ENCODE assay signal across 31 cellular contexts in genomic region chr22:48959496-48959895, GRCh38.
DNase-seq lines count a peak whose midpoint lies in the region; ATAC-seq, FAIRE-seq and TF ChIP-seq lines count a peak whose summit lies in the region.
"Had no signal": no experiment of that assay in that cellular context is flagged by ENCODE, and none has a peak within 500 bp of the region (broad histone marks: within the 10 kb centered on the region; RNA-seq: fewer than 3 reads in every experiment).

No MANE protein-coding gene starts in this region.

- no peaks in the 10 kb centered on the region for H3K4me1 Mint-ChIP-seq in activated T-cell treated with anti-CD3 and anti-CD28 coated beads, Interleukin-2, amount 50 U/mL, for 24 hours (ENCODE audit: low read depth)
- H3K4me1 Mint-ChIP-seq in activated T-cell treated with anti-CD3 and anti-CD28 coated beads, Interleukin-2, amount 50 U/mL, for 72 hours (ENCODE audit: low read depth): no peaks in the 10 kb centered on the region
- H3K4me1 Mint-ChIP-seq in natural killer cell treated with Interleukin-12 subunit alpha and Interleukin-12 subunit beta and Interleukin-15 and Interleukin-18, amount 100 ng/mL, for 72 hours (ENCODE audit: low read depth in 2 of 2): peaks cover 10 to 12% of the 10 kb centered on the region in 2 donors
- H3K4me1 Mint-ChIP-seq in type B pancreatic cell (ENCODE audit: unreplicated experiment) (no peaks in the 10 kb centered on the region), immature natural killer cell (peaks cover 0 to 5% of the 10 kb centered on the region in 2 donors)

- no peak for ATAC-seq in activated T-cell treated with anti-CD3 and anti-CD28 coated beads, Interleukin-2, amount 50 U/mL, for 72 hours (replicated peaks in 1 of 2)
- no peak for ATAC-seq in natural killer cell treated with Interleukin-12 subunit alpha and Interleukin-12 subunit beta and Interleukin-15 and Interleukin-18, amount 100 ng/mL, for 72 hours
- ATAC-seq in GM21619 (IDR thresholded peaks at IDR 0.05; ENCODE audit: unreplicated experiment): no peak
- ATAC-seq: activated T-cell treated with anti-CD3 and anti-CD28 coated beads, Interleukin-2, amount 50 U/mL, for 4 hours; body of pancreas; HCT116; left lung; Panc1; stimulated activated effector memory CD8-positive, alpha-beta T cell treated with anti-CD3 and anti-CD28 coated beads, Interleukin-12 subunit alpha, Interleukin-12 subunit beta, amount 100 ng/mL, for 72 hours had no signal

- intact Hi-C loops in colonic mucosa (cut with DNase I): no loop called here

- no peaks in the 10 kb centered on the region for H3K36me3 Mint-ChIP-seq in activated T-cell treated with anti-CD3 and anti-CD28 coated beads, Interleukin-2, amount 50 U/mL, for 24 hours (ENCODE audit: low read depth)
- peaks cover 0 to 3% of the 10 kb centered on the region in 2 donors for H3K36me3 Mint-ChIP-seq in activated T-cell treated with anti-CD3 and anti-CD28 coated beads, Interleukin-2, amount 50 U/mL, for 72 hours (ENCODE audit: insufficient read depth in 2 of 2)
- no peaks in the 10 kb centered on the region for H3K36me3 Mint-ChIP-seq in natural killer cell treated with Interleukin-12 subunit alpha and Interleukin-12 subunit beta and Interleukin-15 and Interleukin-18, amount 100 ng/mL, for 72 hours
- no peaks in the 10 kb centered on the region for H3K36me3 Mint-ChIP-seq in type B pancreatic cell
- peaks cover 0 to 4% (median 0%) of the 10 kb centered on the region in 3 donors for H3K36me3 Mint-ChIP-seq in immature natural killer cell
- H3K36me3 Mint-ChIP-seq: stimulated activated effector memory CD8-positive, alpha-beta T cell treated with anti-CD3 and anti-CD28 coated beads, Interleukin-12 subunit alpha, Interleukin-12 subunit beta, amount 100 ng/mL, for 72 hours had no signal

- H3K9me3 Mint-ChIP-seq in activated T-cell treated with anti-CD3 and anti-CD28 coated beads, Interleukin-2, amount 50 U/mL, for 24 hours: no peaks in the 10 kb centered on the region
- H3K9me3 Mint-ChIP-seq in activated T-cell treated with anti-CD3 and anti-CD28 coated beads, Interleukin-2, amount 50 U/mL, for 72 hours: peaks cover 8 to 10% of the 10 kb centered on the region in 2 donors
- peaks cover 8% of the 10 kb centered on the region for H3K9me3 Mint-ChIP-seq in natural killer cell treated with Interleukin-12 subunit alpha and Interleukin-12 subunit beta and Interleukin-15 and Interleukin-18, amount 100 ng/mL, for 72 hours
- H3K9me3 Mint-ChIP-seq in type B pancreatic cell (no peaks in the 10 kb centered on the region), immature natural killer cell (peaks cover 0 to 2% (median 0%) of the 10 kb centered on the region in 6 donors)

- H3K4me3 Mint-ChIP-seq in activated T-cell treated with anti-CD3 and anti-CD28 coated beads, Interleukin-2, amount 50 U/mL, for 24 hours: no peak overlapping the region
- H3K4me3 Mint-ChIP-seq in activated T-cell treated with anti-CD3 and anti-CD28 coated beads, Interleukin-2, amount 50 U/mL, for 72 hours: no peak overlapping the region
- H3K4me3 Mint-ChIP-seq in natural killer cell treated with Interleukin-12 subunit alpha and Interleukin-12 subunit beta and Interleukin-15 and Interleukin-18, amount 100 ng/mL, for 72 hours: no peak overlapping the region
- H3K4me3 Mint-ChIP-seq in type B pancreatic cell (no peak overlapping the region), immature natural killer cell (no peak overlapping the region)
- H3K4me3 Mint-ChIP-seq: activated naive CD4-positive, alpha-beta T cell treated with anti-CD3 and anti-CD28 coated beads for 36 hours; activated T-cell treated with anti-CD3 and anti-CD28 coated beads, Interleukin-2, amount 50 U/mL, for 4 hours; stimulated activated effector memory CD8-positive, alpha-beta T cell treated with anti-CD3 and anti-CD28 coated beads, Interleukin-12 subunit alpha, Interleukin-12 subunit beta, amount 100 ng/mL, for 72 hours; T-helper 2 cell treated with Interferon-gamma antibody and Interleukin-4, amounts not matched to agents 5 μg/mL and 100 μg/mL, for 36 hours had no signal

- TF ChIP-seq CTCF in colonic mucosa (IDR thresholded peaks at IDR 0.05) (no peak), type B pancreatic cell (conservative IDR thresholded peaks at IDR 0.05) (no peak)

- H3K27me3 Mint-ChIP-seq in activated T-cell treated with anti-CD3 and anti-CD28 coated beads, Interleukin-2, amount 50 U/mL, for 24 hours: peaks cover 59% of the 10 kb centered on the region
- peaks cover 52% of the 10 kb centered on the region for H3K27me3 Mint-ChIP-seq in activated T-cell treated with anti-CD3 and anti-CD28 coated beads, Interleukin-2, amount 50 U/mL, for 72 hours (ENCODE audit: low read depth)
- peaks cover 29 to 35% of the 10 kb centered on the region in 2 donors for H3K27me3 Mint-ChIP-seq in natural killer cell treated with Interleukin-12 subunit alpha and Interleukin-12 subunit beta and Interleukin-15 and Interleukin-18, amount 100 ng/mL, for 72 hours
- H3K27me3 Mint-ChIP-seq in type B pancreatic cell (peaks cover 21% of the 10 kb centered on the region), immature natural killer cell (ENCODE audit: low read depth in 3 of 3) (peaks cover 0 to 19% (median 13%) of the 10 kb centered on the region in 3 donors)

- no peaks in the 10 kb centered on the region for H3K36me3 ChIP-seq in colonic mucosa
- H3K36me3 ChIP-seq: adrenal gland, left lung had no signal

- H3K9me3 ChIP-seq in colonic mucosa: no peaks in the 10 kb centered on the region
- H3K9me3 ChIP-seq: adrenal gland, body of pancreas had no signal

- no peaks in the 10 kb centered on the region for H3K4me1 ChIP-seq in colonic mucosa
- H3K4me1 ChIP-seq: adrenal gland, body of pancreas, left lung had no signal

- H3K27ac ChIP-seq in colonic mucosa: no peak overlapping the region
- H3K27ac ChIP-seq: adrenal gland, body of pancreas, hepatocyte, left lung had no signal

- H3K27ac Mint-ChIP-seq in activated T-cell treated with anti-CD3 and anti-CD28 coated beads, Interleukin-2, amount 50 U/mL, for 24 hours: no peak overlapping the region
- H3K27ac Mint-ChIP-seq in activated T-cell treated with anti-CD3 and anti-CD28 coated beads, Interleukin-2, amount 50 U/mL, for 72 hours: no peak overlapping the region
- no peak overlapping the region for H3K27ac Mint-ChIP-seq in natural killer cell treated with Interleukin-12 subunit alpha and Interleukin-12 subunit beta and Interleukin-15 and Interleukin-18, amount 100 ng/mL, for 72 hours
- no peak overlapping the region for H3K27ac Mint-ChIP-seq in type B pancreatic cell
- no peak overlapping the region for H3K27ac Mint-ChIP-seq in immature natural killer cell
- H3K27ac Mint-ChIP-seq: activated naive CD4-positive, alpha-beta T cell treated with anti-CD3 and anti-CD28 coated beads for 36 hours; stimulated activated effector memory CD8-positive, alpha-beta T cell treated with anti-CD3 and anti-CD28 coated beads, Interleukin-12 subunit alpha, Interleukin-12 subunit beta, amount 100 ng/mL, for 72 hours; T-helper 2 cell treated with Interferon-gamma antibody and Interleukin-4, amounts not matched to agents 5 μg/mL and 100 μg/mL, for 36 hours had no signal

- no peak overlapping the region for H3K9ac ChIP-seq in colonic mucosa (ENCODE audit: low read depth in 2 of 2, low read length in 2 of 2)

- peak; percentile 19 for DNase-seq in activated T-cell treated with anti-CD3 and anti-CD28 coated beads, Interleukin-2, amount 50 U/mL, for 24 hours
- no peak for DNase-seq in activated T-cell treated with anti-CD3 and anti-CD28 coated beads, Interleukin-2, amount 50 U/mL, for 72 hours
- DNase-seq in colonic mucosa (peak; percentile 3), type B pancreatic cell (ENCODE audit: extremely low spot score, unreplicated experiment) (peak; percentile 29), immature natural killer cell (no peak), frontal cortex (ENCODE audit: low spot score in 2 of 2) (no peak)
- peak; percentile 44 for DNase-seq in natural killer cell treated with Interleukin-12 subunit alpha and Interleukin-12 subunit beta and Interleukin-15 and Interleukin-18, amount 100 ng/mL, for 72 hours (ENCODE audit: low spot score)
- DNase-seq: activated CD4-positive, alpha-beta T cell treated with anti-CD3 and anti-CD28 coated beads for 1 hour; activated naive CD4-positive, alpha-beta T cell treated with anti-CD3 and anti-CD28 coated beads for 36 hours; activated T-cell treated with anti-CD3 and anti-CD28 coated beads, Interleukin-2, amount 50 U/mL, for 4 hours; body of pancreas; DMS79; mesendoderm; NCI-H146; NCI-H2107; NCI-H345; NCI-H748 treated with DMSO at 0.1 percent for 48 hours; SHP77 treated with DMSO at 0.1 percent for 48 hours; stimulated activated CD4-positive, alpha-beta T cell treated with anti-CD3 and anti-CD28 coated beads, Interleukin-15, amount 100 ng/mL, for 24 hours; stimulated activated CD4-positive, alpha-beta T cell treated with anti-CD3 and anti-CD28 coated beads, Interleukin-4, amount 100 ng/mL, for 4 hours; substantia nigra had no signal

- H3K27me3 ChIP-seq in colonic mucosa: no peaks in the 10 kb centered on the region
- H3K27me3 ChIP-seq: body of pancreas had no signal

- no peak for FAIRE-seq in frontal cortex (lab: Jason Lieb, UNC)
- FAIRE-seq: A204.1, G401.6 had no signal

- no peak overlapping the region for H3K4me3 ChIP-seq in colonic mucosa
- H3K4me3 ChIP-seq: adrenal gland, body of pancreas, hepatocyte, left lung had no signal

Comparison
In these comparisons a context has a peak if more than half of its experiments do, and no peak if none do; other contexts are left out.
1. DNase-seq: peak in activated T-cell treated with anti-CD3 and anti-CD28 coated beads, Interleukin-2, amount 50 U/mL, for 24 hours (single experiment), colonic mucosa (single experiment), natural killer cell treated with Interleukin-12 subunit alpha and Interleukin-12 subunit beta and Interleukin-15 and Interleukin-18, amount 100 ng/mL, for 72 hours (single experiment) and type B pancreatic cell (single experiment); none in activated T-cell treated with anti-CD3 and anti-CD28 coated beads, Interleukin-2, amount 50 U/mL, for 72 hours (0 of 2), immature natural killer cell (0 of 3) and frontal cortex (0 of 2).